ENCODE assay signal across 21 cellular contexts in genomic region chr20:23206995-23207394, GRCh38.
"Had no signal": no experiment of that assay in that cellular context is flagged by ENCODE, and none has a peak within 500 bp of the region (broad histone marks: within the 10 kb centered on the region; RNA-seq: fewer than 3 reads in every experiment).

No MANE protein-coding gene starts in this region.

- H3K4me1 ChIP-seq: colonic mucosa had no signal

- FAIRE-seq: islet of Langerhans, keratinocyte had no signal

- H3K9me3 ChIP-seq: colonic mucosa, esophagus squamous epithelium, gastrocnemius medialis, heart right ventricle, left lung, lower lobe of right lung, mucosa of descending colon had no signal

- ATAC-seq: gastrocnemius medialis, heart right ventricle, left cardiac atrium, left lung, left ventricle myocardium superior, lower lobe of right lung, mucosa of descending colon had no signal

- H3K27ac ChIP-seq: colonic mucosa, left lung had no signal

- DNase-seq: colonic mucosa; dermis blood vessel endothelial cell; dorsolateral prefrontal cortex; effector CD4-positive, alpha-beta T cell; effector memory CD4-positive, alpha-beta T cell; esophagus squamous epithelium; foreskin fibroblast; foreskin melanocyte; gastrocnemius medialis; glutamatergic neuron; heart right ventricle; hypothalamus; left cardiac atrium; left lung; left ventricle myocardium superior; lower lobe of right lung; mesenchymal stem cell; mucosa of descending colon; naive B cell had no signal

- H3K4me3 ChIP-seq: colonic mucosa, dorsolateral prefrontal cortex, esophagus squamous epithelium, gastrocnemius medialis, heart right ventricle, left lung, lower lobe of right lung, mucosa of descending colon had no signal

- H3K36me3 ChIP-seq: colonic mucosa, esophagus squamous epithelium, gastrocnemius medialis, heart right ventricle, left lung, lower lobe of right lung had no signal

- H3K27me3 ChIP-seq: colonic mucosa, gastrocnemius medialis, heart right ventricle, left lung had no signal
